28 cellular contexts compared by ENCODE assay signal in genomic region chr2:129742415-129742814, GRCh38.
DNase-seq lines count a peak whose midpoint lies in the region; FAIRE-seq and TF ChIP-seq lines count a peak whose summit lies in the region.
"Had no signal": no experiment of that assay in that cellular context is flagged by ENCODE, and none has a peak within 500 bp of the region (broad histone marks: within the 10 kb centered on the region; RNA-seq: fewer than 3 reads in every experiment).

No MANE protein-coding gene starts in this region.

- H2BK15ac ChIP-seq in H1 (ENCODE audit: low read length) = no peak overlapping the region
- H2BK15ac ChIP-seq in neuronal stem cell (ENCODE audit: low read length) = no peak overlapping the region

- 95% methylated on average over 9 of the region's 10 CpGs; no CpG with 5 or more reads in 1 of the 2 experiments for WGBS in H1 (ENCODE audit: extremely low coverage in 1 of 2, insufficient coverage in 1 of 2, insufficient read length in 1 of 2, insufficient replicate concordance in 2 of 2, low coverage in 1 of 2, low lambda C conversion rate in 2 of 2, missing lambda C conversion rate in 1 of 2), 2 experiments
- WGBS in neuronal stem cell (ENCODE audit: extremely low coverage in 2 of 2, insufficient read length in 2 of 2, insufficient replicate concordance in 1 of 2), 2 donors = no CpG with 5 or more reads among the region's 10 CpGs
- WGBS in lower leg skin, 2 donors = 94 to 97% methylated on average over 9 to 10 of the region's 10 CpGs

- no peak for TF ChIP-seq EP300 in H1 (IDR thresholded peaks at IDR 0.05; ENCODE audit: borderline replicate concordance in 1 of 2, low read depth in 2 of 2, low read length in 2 of 2)

- H2BK120ac ChIP-seq in H1 (replicated peaks; ENCODE audit: low read depth, low read length) (no peak overlapping the region), neuronal stem cell (ENCODE audit: low read depth, low read length) (no peak overlapping the region)

- POLR2A ChIA-PET in H1 (lab: Charles Lee; ENCODE audit: partially characterized antibody) = no interaction called here

- H3K4me1 ChIP-seq in H1 (replicated peaks in 1 of 4; ENCODE audit: control insufficient read depth in 3 of 4, insufficient read depth in 4 of 4, low read length in 3 of 4) (no peaks in the 10 kb centered on the region), neuronal stem cell (ENCODE audit: control insufficient read depth in 2 of 2, insufficient read depth in 1 of 2, low read depth in 1 of 2, low read length in 2 of 2) (peaks cover 0 to 3% of the 10 kb centered on the region in 2 donors)
- H3K4me1 ChIP-seq: A549 had no signal

- H3K9me3 Mint-ChIP-seq in activated naive CD4-positive, alpha-beta T cell treated with anti-CD3 and anti-CD28 coated beads, Interleukin-2, amount 10 ng/mL, durations not matched to agents 7 days and 5 days = no peaks in the 10 kb centered on the region

- H3K27me3 Mint-ChIP-seq in activated naive CD4-positive, alpha-beta T cell treated with anti-CD3 and anti-CD28 coated beads, Interleukin-2, amount 10 ng/mL, durations not matched to agents 7 days and 5 days = no peaks in the 10 kb centered on the region
- H3K27me3 Mint-ChIP-seq: CD4-positive, CD25-positive, alpha-beta regulatory T cell had no signal

- no peak overlapping the region for H3K27ac Mint-ChIP-seq in activated naive CD4-positive, alpha-beta T cell treated with anti-CD3 and anti-CD28 coated beads, Interleukin-2, amount 10 ng/mL, durations not matched to agents 7 days and 5 days
- H3K27ac Mint-ChIP-seq: B cell; CD4-positive, alpha-beta memory T cell; CD4-positive, CD25-positive, alpha-beta regulatory T cell; CD8-positive, alpha-beta memory T cell had no signal

- no peak overlapping the region for H3K56ac ChIP-seq in H1 (replicated peaks; ENCODE audit: insufficient read length, low read depth, low read length)

- H4K5ac ChIP-seq in H1 (ENCODE audit: insufficient read length, low read depth, low read length) = no peak overlapping the region

- TF ChIP-seq POLR2A in H1 (IDR thresholded peaks at IDR 0.05; ENCODE audit: control extremely low read depth in 1 of 2, low read depth in 2 of 2, low read length in 2 of 2) (no peak), lower leg skin (IDR thresholded peaks at IDR 0.05) (no peak)

- FAIRE-seq in H1 (lab: Jason Lieb, UNC) = no peak
- FAIRE-seq: A549, GM12878, GM12892, GM18507 had no signal

- no peak overlapping the region for H2BK5ac ChIP-seq in H1 (ENCODE audit: low read depth, low read length)
- no peak overlapping the region for H2BK5ac ChIP-seq in neuronal stem cell (ENCODE audit: low read length)

- H3K79me1 ChIP-seq in H1 (ENCODE audit: low read depth, low read length) (no peaks in the 10 kb centered on the region), neuronal stem cell (ENCODE audit: low read depth, low read length) (no peaks in the 10 kb centered on the region)

- no peak overlapping the region for H3K4me3 Mint-ChIP-seq in activated naive CD4-positive, alpha-beta T cell treated with anti-CD3 and anti-CD28 coated beads, Interleukin-2, amount 10 ng/mL, durations not matched to agents 7 days and 5 days
- H3K4me3 Mint-ChIP-seq: B cell; CD4-positive, CD25-positive, alpha-beta regulatory T cell; CD8-positive, alpha-beta memory T cell had no signal

- H3K23me2 ChIP-seq in H1 (ENCODE audit: low read depth, low read length) = no peaks in the 10 kb centered on the region

- H2AK5ac ChIP-seq in H1 (ENCODE audit: low read depth, low read length) (no peak overlapping the region), neuronal stem cell (ENCODE audit: low read depth, low read length) (no peak overlapping the region)

- CTCF ChIA-PET in activated naive CD4-positive, alpha-beta T cell treated with anti-CD3 and anti-CD28 coated beads, Interleukin-2, amount 10 ng/mL, durations not matched to agents 7 days and 5 days (lab: Charles Lee) = no interaction called here
- CTCF ChIA-PET in H1 (lab: Charles Lee; ENCODE audit: partially characterized antibody) = interaction anchor here (1.3 kb wide), 1 partner anchor 10 kb away, joined by 4 read pairs; no protein-coding TSS in a partner anchor

- H3K4me3 ChIP-seq in H1 (ENCODE audit: extremely low read depth in 1 of 4, insufficient read depth in 2 of 4, low read depth in 3 of 4, low read length in 4 of 4) (no peak overlapping the region), neuronal stem cell (ENCODE audit: low read length in 2 of 2) (no peak overlapping the region), lower leg skin (ENCODE audit: low read depth, poor library complexity, severe bottlenecking) (no peak overlapping the region)
- H3K4me3 ChIP-seq: A549; BLaER1 treated with 17β-estradiol and CSF1 and Interleukin-3, amounts not matched to agents 10 nM and 100 nM; GM12878 had no signal

- DNase-seq in activated naive CD4-positive, alpha-beta T cell treated with anti-CD3 and anti-CD28 coated beads, Interleukin-2, amount 10 ng/mL, durations not matched to agents 7 days and 5 days = peak; percentile 7
- DNase-seq in activated naive CD4-positive, alpha-beta T cell (lab: John Stamatoyannopoulos, UW) = no peak
- DNase-seq in H1 (ENCODE audit: low read depth in 1 of 2, low spot score in 2 of 2) = no peak
- DNase-seq in neuronal stem cell (ENCODE audit: low spot score) = no peak
- peak; percentile 72 for DNase-seq in posterior vena cava (ENCODE audit: low spot score)
- no peak for DNase-seq in inferior parietal cortex (ENCODE audit: extremely low spot score)
- DNase-seq in activated CD4-positive, alpha-beta T cell treated with anti-CD3 and anti-CD28 coated beads, Interleukin-2, amount 50 U/mL, for 1 hour = no peak
- DNase-seq in lower leg skin (ENCODE audit: low spot score in 2 of 2) = no peak
- DNase-seq: AML-193; CD4-positive, alpha-beta memory T cell; CD4-positive, CD25-positive, alpha-beta regulatory T cell; CD8-positive, alpha-beta memory T cell; COR-L47; DMS 273 treated with DMSO at 0.1 percent for 48 hours; DMS153; DMS53; DMS79; DND-41; EL; GDM1 had no signal

- H3K18ac ChIP-seq in H1 (ENCODE audit: extremely low read depth, low read length) (no peak overlapping the region), neuronal stem cell (ENCODE audit: low read length) (peak overlapping the region; percentile 77)

- H3K23ac ChIP-seq in H1 (ENCODE audit: insufficient read length) (no peak overlapping the region), neuronal stem cell (ENCODE audit: low read depth, low read length, poor library complexity) (peak overlapping the region; percentile 8)

- H2AFZ ChIP-seq in H1 (ENCODE audit: low read length) (no peak overlapping the region; the same call in 1 of the 2 replicates), neuronal stem cell (ENCODE audit: low read length) (no peak overlapping the region)

- H3K9me3 ChIP-seq in H1 (ENCODE audit: insufficient read depth in 2 of 2, low read depth in 1 of 2, low read length in 1 of 2) (no peaks in the 10 kb centered on the region), neuronal stem cell (replicated peaks in 1 of 2; ENCODE audit: control insufficient read depth in 2 of 2, insufficient read depth in 1 of 2, low read depth in 1 of 2, low read length in 2 of 2) (no peaks in the 10 kb centered on the region)
- H3K9me3 ChIP-seq: A549 had no signal

- intact Hi-C loops in posterior vena cava (cut with DNase I) = no loop called here
- intact Hi-C loops in lower leg skin (cut with DNase I; ENCODE audit: low total_unique reads) = no loop called here

- H3K14ac ChIP-seq in H1 (ENCODE audit: insufficient read length) = no peak overlapping the region
- no peak overlapping the region for H3K14ac ChIP-seq in neuronal stem cell (ENCODE audit: low read length)

- TF ChIP-seq RAD21 in H1 (IDR thresholded peaks at IDR 0.05 in 1 of 2, conservative IDR thresholded peaks at IDR 0.05 in 1 of 2; ENCODE audit: low read depth in 2 of 2, low read length in 2 of 2) = no peak

- no peaks in the 10 kb centered on the region for H3K4me1 Mint-ChIP-seq in activated naive CD4-positive, alpha-beta T cell treated with anti-CD3 and anti-CD28 coated beads, Interleukin-2, amount 10 ng/mL, durations not matched to agents 7 days and 5 days
- H3K4me1 Mint-ChIP-seq: B cell; CD4-positive, alpha-beta memory T cell; CD4-positive, CD25-positive, alpha-beta regulatory T cell; CD8-positive, alpha-beta memory T cell had no signal

- H3K27me3 ChIP-seq in H1 (replicated peaks in 1 of 4; ENCODE audit: control insufficient read depth in 3 of 4, extremely low read depth in 1 of 4, insufficient read depth in 3 of 4, low read length in 3 of 4) = no peaks in the 10 kb centered on the region
- H3K27me3 ChIP-seq in neuronal stem cell (ENCODE audit: control insufficient read depth in 3 of 3, insufficient read depth in 3 of 3, low read depth in 1 of 3, low read length in 3 of 3) = no peaks in the 10 kb centered on the region
- H3K27me3 ChIP-seq: BLaER1 treated with 17β-estradiol and CSF1 and Interleukin-3, amounts not matched to agents 10 nM and 100 nM had no signal

- no peak for TF ChIP-seq CTCF in H1 (IDR thresholded peaks at IDR 0.05; ENCODE audit: control extremely low read depth in 1 of 3, insufficient read depth in 1 of 3, low read depth in 1 of 3, low read length in 3 of 3)
- no peak for TF ChIP-seq CTCF in lower leg skin (IDR thresholded peaks at IDR 0.05)

- no peaks in the 10 kb centered on the region for H3K36me3 Mint-ChIP-seq in activated naive CD4-positive, alpha-beta T cell treated with anti-CD3 and anti-CD28 coated beads, Interleukin-2, amount 10 ng/mL, durations not matched to agents 7 days and 5 days
- H3K36me3 Mint-ChIP-seq: CD4-positive, alpha-beta memory T cell; CD4-positive, CD25-positive, alpha-beta regulatory T cell; CD8-positive, alpha-beta memory T cell had no signal

- H3K36me3 ChIP-seq in H1 (ENCODE audit: control insufficient read depth in 2 of 4, insufficient read depth in 4 of 4, low read length in 3 of 4) (no peaks in the 10 kb centered on the region), neuronal stem cell (replicated peaks in 1 of 2; ENCODE audit: control insufficient read depth in 2 of 2, insufficient read depth in 2 of 2, low read length in 2 of 2) (no peaks in the 10 kb centered on the region)
- H3K36me3 ChIP-seq: BLaER1 treated with 17β-estradiol and CSF1 and Interleukin-3, amounts not matched to agents 10 nM and 100 nM had no signal

- H4K91ac ChIP-seq in H1 (replicated peaks; ENCODE audit: insufficient read length, low read length) (no peak overlapping the region), neuronal stem cell (ENCODE audit: low read depth, low read length, poor library complexity) (no peak overlapping the region)

- H4K20me1 ChIP-seq in H1 (replicated peaks in 1 of 2; ENCODE audit: control insufficient read depth in 1 of 2, insufficient read depth in 2 of 2, low read length in 2 of 2) = no peaks in the 10 kb centered on the region
- H4K20me1 ChIP-seq: BLaER1 treated with 17β-estradiol and CSF1 and Interleukin-3, amounts not matched to agents 10 nM and 100 nM had no signal

- H2BK20ac ChIP-seq in H1 (ENCODE audit: low read length) = no peak overlapping the region

- H3K4ac ChIP-seq in H1 (replicated peaks; ENCODE audit: insufficient read length, low read depth, low read length) = peak overlapping the region; percentile 50
- no peak overlapping the region for H3K4ac ChIP-seq in neuronal stem cell (ENCODE audit: low read length)

- H4K8ac ChIP-seq in H1 (ENCODE audit: extremely low read depth, insufficient read depth, low read length) (no peak overlapping the region), neuronal stem cell (ENCODE audit: low read depth, low read length) (no peak overlapping the region)

- H2BK12ac ChIP-seq in H1 (ENCODE audit: low read depth, low read length) (no peak overlapping the region), neuronal stem cell (ENCODE audit: low read length) (no peak overlapping the region)

- H3K27ac ChIP-seq in H1 (ENCODE audit: low read depth, low read length) = no peak overlapping the region
- H3K27ac ChIP-seq in neuronal stem cell (replicated peaks; ENCODE audit: low read length) = no peak overlapping the region
- H3K27ac ChIP-seq: 22Rv1; A549; BLaER1 treated with 17β-estradiol and CSF1 and Interleukin-3, amounts not matched to agents 10 nM and 100 nM; C4-2B had no signal

- H3K9ac ChIP-seq in H1 (replicated peaks in 1 of 4; ENCODE audit: extremely low read depth in 1 of 4, low read depth in 3 of 4, low read length in 3 of 4) = no peak overlapping the region
- H3K9ac ChIP-seq in neuronal stem cell (ENCODE audit: low read depth, low read length, poor library complexity) = no peak overlapping the region
- H3K9ac ChIP-seq: BLaER1 treated with 17β-estradiol and CSF1 and Interleukin-3, amounts not matched to agents 10 nM and 100 nM had no signal

- H3K79me2 ChIP-seq in H1 (ENCODE audit: control insufficient read depth in 1 of 2, insufficient read depth in 2 of 2, low read length in 2 of 2) = no peaks in the 10 kb centered on the region

- H3K4me2 ChIP-seq in H1 (ENCODE audit: insufficient read depth in 1 of 2, low read depth in 2 of 2, low read length in 2 of 2) (no peak overlapping the region), neuronal stem cell (ENCODE audit: insufficient read depth, low read length, poor library complexity, severe bottlenecking) (no peak overlapping the region)
- H3K4me2 ChIP-seq: A549; BLaER1 treated with 17β-estradiol and CSF1 and Interleukin-3, amounts not matched to agents 10 nM and 100 nM had no signal

Comparison
In these comparisons a context has a peak if more than half of its experiments do, and no peak if none do; other contexts are left out.
1. DNase-seq: peak in activated naive CD4-positive, alpha-beta T cell treated with anti-CD3 and anti-CD28 coated beads, Interleukin-2, amount 10 ng/mL, durations not matched to agents 7 days and 5 days (single experiment) and posterior vena cava (single experiment); none in activated naive CD4-positive, alpha-beta T cell (0 of 4), H1 (0 of 2), neuronal stem cell (single experiment), inferior parietal cortex (single experiment), activated CD4-positive, alpha-beta T cell treated with anti-CD3 and anti-CD28 coated beads, Interleukin-2, amount 50 U/mL, for 1 hour (single experiment) and lower leg skin (0 of 2).